In the genomic region with DNA sequence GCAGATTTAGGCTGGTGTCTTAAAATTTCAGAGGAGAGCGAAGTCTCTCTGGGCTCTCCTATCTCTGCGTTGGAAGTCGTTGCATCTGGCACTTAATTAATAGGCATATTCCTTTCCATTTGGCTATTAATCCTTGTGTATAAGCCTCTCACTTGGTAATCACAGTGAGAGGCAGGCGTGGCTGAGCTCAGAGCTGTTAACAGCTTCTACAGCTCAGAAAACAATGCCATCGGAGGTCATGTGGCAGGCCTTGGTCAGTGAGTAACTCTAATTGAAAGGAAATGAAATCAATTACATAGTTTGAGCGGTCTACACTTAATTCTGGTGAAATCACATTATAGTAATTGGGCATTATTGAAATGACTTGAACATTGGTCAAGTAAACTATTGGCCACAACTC, we compare ENCODE assay signal across 29 cellular contexts.
"Had no signal": no experiment of that assay in that cellular context is flagged by ENCODE, and none has a peak within 500 bp of the region (broad histone marks: within the 10 kb centered on the region; RNA-seq: fewer than 3 reads in every experiment).

No MANE protein-coding gene starts in this region.

- H3K9me3 ChIP-seq: SJCRH30 had no signal

- H3K27me3 ChIP-seq: SJCRH30 had no signal

- DNase-seq: activated CD4-positive, alpha-beta T cell treated with anti-CD3 and anti-CD28 coated beads for 36 hours; activated CD4-positive, alpha-beta T cell treated with anti-CD3 and anti-CD28 coated beads, Interleukin-2, amount 10 ng/mL, durations not matched to agents 7 days and 5 days; activated CD4-positive, alpha-beta T cell treated with anti-CD3 and anti-CD28 coated beads, Interleukin-2, amount 50 U/mL, for 48 hours; activated CD8-positive, alpha-beta memory T cell treated with anti-CD3 and anti-CD28 coated beads, Interleukin-2, amount 50 U/mL, for 4 hours; activated gamma-delta T cell treated with Interleukin-2 at 50 U/mL for 16 hours; activated naive CD4-positive, alpha-beta T cell treated with anti-CD3 and anti-CD28 coated beads for 36 hours; activated T-cell treated with anti-CD3 and anti-CD28 coated beads for 4 hours; activated T-cell treated with anti-CD3 and anti-CD28 coated beads, Interleukin-2, amount 50 U/mL, for 4 hours; anterior cingulate cortex; caudate nucleus; cerebellar nuclear complex; Karpas-422; NCI-H1048; NCI-H1105 treated with DMSO at 0.1 percent for 48 hours; NCI-H1436; NCI-H1694; NCI-H1930; NCI-H2081 treated with DMSO at 0.1 percent for 48 hours; NCI-H226; NCI-H446 treated with DMSO at 0.1 percent for 48 hours; NCI-H526 treated with DMSO at 0.1 percent for 48 hours; NCI-H774; SHP77; SJCRH30; T1000 had no signal

- H3K27ac ChIP-seq: SJCRH30, SK-N-MC had no signal

- H3K36me3 ChIP-seq: SJCRH30 had no signal

- H3K4me3 ChIP-seq: SJCRH30, SK-N-MC had no signal

- ATAC-seq: activated CD4-positive, alpha-beta T cell treated with anti-CD3 and anti-CD28 coated beads for 36 hours; activated CD4-positive, CD25-positive, alpha-beta regulatory T cell treated with anti-CD3 and anti-CD28 coated beads, Interleukin-2, amount 50 U/mL, for 24 hours; activated naive CD4-positive, alpha-beta T cell treated with anti-CD3 and anti-CD28 coated beads, Interleukin-2, amount 50 U/mL, for 72 hours; activated T-cell treated with anti-CD3 and anti-CD28 coated beads, Interleukin-2, amount 50 U/mL, for 4 hours; Panc1 had no signal
